1 cellular context compared by ENCODE assay signal in the genomic region with DNA sequence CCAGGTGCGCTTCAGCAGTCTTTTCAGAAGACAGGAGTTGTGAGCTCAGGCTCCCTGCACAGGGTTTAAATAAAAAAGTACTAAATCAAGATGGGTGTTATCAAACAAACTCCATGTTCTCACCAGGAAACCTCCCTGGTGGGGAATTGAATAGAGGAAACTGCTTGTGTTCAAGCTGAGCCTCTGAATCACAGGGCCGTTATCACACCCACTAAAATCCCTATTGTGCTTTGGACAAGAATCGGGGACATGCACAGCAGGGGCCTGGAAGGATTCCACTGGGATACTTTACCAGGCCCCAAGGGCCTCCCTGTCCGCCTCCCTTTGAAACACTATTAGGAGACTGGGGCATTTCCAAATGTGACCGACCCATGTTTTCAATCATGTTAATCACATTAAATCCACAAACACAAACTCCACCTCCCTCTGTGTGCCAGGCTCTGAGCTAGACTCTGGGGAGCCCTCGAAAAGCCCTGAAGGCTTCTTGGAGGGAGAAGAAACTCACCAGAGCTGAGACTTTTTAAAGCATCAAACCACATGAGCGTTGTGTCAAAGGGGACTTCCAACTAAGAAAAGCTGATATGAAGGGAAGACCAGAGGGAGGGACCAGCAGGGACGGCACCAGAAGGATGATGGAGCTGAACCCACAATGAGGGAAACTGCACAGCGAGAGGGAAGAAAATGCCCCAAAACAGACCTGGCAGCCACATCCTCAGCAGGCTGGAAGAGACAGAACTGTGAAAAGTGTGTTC.
TF ChIP-seq lines count a peak whose summit lies in the region.

No MANE protein-coding gene starts in this region.

TF ChIP-seq in GM12878, 131 proteins besides CTCF, POLR2A, EP300 and RAD21 (continued from another document):
- TF ChIP-seq CREB1 (IDR thresholded peaks at IDR 0.05; ENCODE audit: low read depth): no peak
- no peak for TF ChIP-seq NRF1 (conservative IDR thresholded peaks at IDR 0.05; ENCODE audit: low read depth, low read length)
- TF ChIP-seq USF1 (IDR thresholded peaks at IDR 0.05; ENCODE audit: borderline replicate concordance, extremely low read length, insufficient read depth, low read depth, low read length): no peak
- no peak for TF ChIP-seq CHD4 (IDR thresholded peaks at IDR 0.05)
- TF ChIP-seq, protein P1, sequence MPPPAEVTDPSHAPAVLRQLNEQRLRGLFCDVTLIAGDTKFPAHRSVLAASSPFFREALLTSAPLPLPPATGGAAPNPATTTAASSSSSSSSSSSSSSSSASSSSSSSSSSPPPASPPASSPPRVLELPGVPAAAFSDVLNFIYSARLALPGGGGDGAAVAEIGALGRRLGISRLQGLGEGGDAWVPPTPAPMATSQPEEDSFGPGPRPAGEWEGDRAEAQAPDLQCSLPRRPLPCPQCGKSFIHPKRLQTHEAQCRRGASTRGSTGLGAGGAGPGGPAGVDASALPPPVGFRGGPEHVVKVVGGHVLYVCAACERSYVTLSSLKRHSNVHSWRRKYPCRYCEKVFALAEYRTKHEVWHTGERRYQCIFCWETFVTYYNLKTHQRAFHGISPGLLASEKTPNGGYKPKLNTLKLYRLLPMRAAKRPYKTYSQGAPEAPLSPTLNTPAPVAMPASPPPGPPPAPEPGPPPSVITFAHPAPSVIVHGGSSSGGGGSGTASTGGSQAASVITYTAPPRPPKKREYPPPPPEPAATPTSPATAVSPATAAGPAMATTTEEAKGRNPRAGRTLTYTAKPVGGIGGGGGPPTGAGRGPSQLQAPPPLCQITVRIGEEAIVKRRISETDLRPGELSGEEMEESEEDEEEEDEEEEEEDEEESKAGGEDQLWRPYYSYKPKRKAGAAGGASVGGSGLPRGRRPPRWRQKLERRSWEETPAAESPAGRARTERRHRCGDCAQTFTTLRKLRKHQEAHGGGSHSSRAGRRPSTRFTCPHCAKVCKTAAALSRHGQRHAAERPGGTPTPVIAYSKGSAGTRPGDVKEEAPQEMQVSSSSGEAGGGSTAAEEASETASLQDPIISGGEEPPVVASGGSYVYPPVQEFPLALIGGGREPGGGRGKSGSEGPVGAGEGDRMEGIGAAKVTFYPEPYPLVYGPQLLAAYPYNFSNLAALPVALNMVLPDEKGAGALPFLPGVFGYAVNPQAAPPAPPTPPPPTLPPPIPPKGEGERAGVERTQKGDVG (CRISPR knock-in tag; IDR thresholded peaks at IDR 0.05): no peak
- TF ChIP-seq ZNF384 (IDR thresholded peaks at IDR 0.05; ENCODE audit: borderline replicate concordance, low read depth, low read length): no peak
- no peak for TF ChIP-seq JUNB (IDR thresholded peaks at IDR 0.05)
- TF ChIP-seq KDM1A (IDR thresholded peaks at IDR 0.05; ENCODE audit: borderline replicate concordance): no peak
